16 cellular contexts compared by ENCODE assay signal in the genomic region with DNA sequence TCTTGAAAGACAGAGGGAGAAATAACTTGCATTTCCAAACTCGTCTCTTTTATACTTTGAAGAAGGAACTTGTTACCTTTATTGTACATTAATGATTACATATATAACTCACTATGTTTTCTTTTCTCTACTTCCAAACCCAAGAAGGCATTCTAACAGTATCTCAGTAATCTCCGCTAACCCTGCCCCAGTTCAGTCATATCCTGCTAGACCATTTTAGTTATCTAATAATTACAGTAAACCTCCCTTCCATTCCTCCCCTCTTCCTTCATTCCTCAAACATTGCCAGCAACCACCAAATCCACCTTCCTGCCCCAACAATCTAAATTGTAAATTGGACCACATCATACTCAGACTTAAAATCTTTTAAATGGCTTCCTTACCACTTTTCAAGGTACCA. TPM values are rescaled to one million over a fixed set of nuclear protein-coding genes. Genes with fewer than 3 reads are reported as not detected.
DNase-seq lines count a peak whose midpoint lies in the region; ATAC-seq and TF ChIP-seq lines count a peak whose summit lies in the region.
"Had no signal": no experiment of that assay in that cellular context is flagged by ENCODE, and none has a peak within 500 bp of the region (broad histone marks: within the 10 kb centered on the region; RNA-seq: fewer than 3 reads in every experiment).

No MANE protein-coding gene starts in this region.

- no peaks in the 10 kb centered on the region for H3F3A ChIP-seq in neural progenitor cell (ENCODE audit: low read depth)

- no peaks in the 10 kb centered on the region for H3K27me3 Mint-ChIP-seq in WTC11 (ENCODE audit: low read depth)
- H3K27me3 Mint-ChIP-seq in progenitor cell of endocrine pancreas: no peaks in the 10 kb centered on the region
- no peaks in the 10 kb centered on the region for H3K27me3 Mint-ChIP-seq in neural progenitor cell (ENCODE audit: insufficient read depth, low read depth)

- intact Hi-C loops in dorsolateral prefrontal cortex (cut with DNase I): no loop called here

- no peak overlapping the region for H3K4me3 Mint-ChIP-seq in WTC11
- H3K4me3 Mint-ChIP-seq in progenitor cell of endocrine pancreas (ENCODE audit: low read depth): peak overlapping the region; percentile 2
- no peak overlapping the region for H3K4me3 Mint-ChIP-seq in neural progenitor cell

- H3K79me2 ChIP-seq in neural progenitor cell (ENCODE audit: low read depth): peaks cover 79% of the 10 kb centered on the region

- POLR2A ChIA-PET in WTC11 (lab: Charles Lee): no interaction called here

- peaks cover 22% of the 10 kb centered on the region for H3K4me1 ChIP-seq in neural progenitor cell

- no peak overlapping the region for H2AFZ ChIP-seq in neural progenitor cell (replicated peaks)

- H3K9ac ChIP-seq in neural progenitor cell: no peak overlapping the region

- no peaks in the 10 kb centered on the region for H3K9me3 ChIP-seq in neural progenitor cell (ENCODE audit: low read depth)
- H3K9me3 ChIP-seq: Peyer's patch had no signal

- no peak for ATAC-seq in WTC11

- H3K27ac Mint-ChIP-seq in WTC11 (peak overlapping the region; percentile 66), progenitor cell of endocrine pancreas (peak overlapping the region; percentile 84), neural progenitor cell (no peak overlapping the region)

- peaks cover 3% of the 10 kb centered on the region; the same call in 1 of the 2 replicates for H3K36me3 Mint-ChIP-seq in WTC11
- H3K36me3 Mint-ChIP-seq in progenitor cell of endocrine pancreas (ENCODE audit: insufficient read depth): peaks cover 14% of the 10 kb centered on the region
- peaks cover 5% of the 10 kb centered on the region for H3K36me3 Mint-ChIP-seq in neural progenitor cell

- H3K4me1 Mint-ChIP-seq in WTC11 (peaks cover 76% of the 10 kb centered on the region), progenitor cell of endocrine pancreas (ENCODE audit: low read depth) (peaks cover 62% of the 10 kb centered on the region), neural progenitor cell (peaks cover 14% of the 10 kb centered on the region)

- H3K36me3 ChIP-seq in neural progenitor cell: no peaks in the 10 kb centered on the region
- H3K36me3 ChIP-seq: Peyer's patch had no signal

- H3K4me3 ChIP-seq in fibroblast of pulmonary artery (replicated peaks; ENCODE audit: low read depth, low read length): no peak overlapping the region
- no peak overlapping the region for H3K4me3 ChIP-seq in dorsolateral prefrontal cortex
- no peak overlapping the region for H3K4me3 ChIP-seq in neural progenitor cell
- H3K4me3 ChIP-seq: Peyer's patch had no signal

- DNase-seq in EH (ENCODE audit: low read depth) (peak; percentile 24), WTC11 (ENCODE audit: low spot score) (no peak), fibroblast of pulmonary artery (ENCODE audit: low read depth) (peak; percentile 33), progenitor cell of endocrine pancreas (ENCODE audit: low spot score, unreplicated experiment) (no peak), dorsolateral prefrontal cortex (no peak), NCI-H748 (lab: John Stamatoyannopoulos, UW; ENCODE audit: unreplicated experiment) (no peak), NCI-H446 (lab: John Stamatoyannopoulos, UW) (no peak), neural progenitor cell (ENCODE audit: low spot score) (no peak)
- DNase-seq: DMS53, KG1, NCI-H1092 treated with DMSO at 0.1 percent for 48 hours, NCI-H1694, NCI-H2107, NCI-H774, Peyer's patch, SHP77 had no signal

- H3K9me3 Mint-ChIP-seq in WTC11 (no peaks in the 10 kb centered on the region), progenitor cell of endocrine pancreas (ENCODE audit: low read depth) (no peaks in the 10 kb centered on the region), neural progenitor cell (peaks cover 4% of the 10 kb centered on the region)

- H4K20me1 ChIP-seq in neural progenitor cell (ENCODE audit: low read depth): peaks cover 8% of the 10 kb centered on the region

- H3K27me3 ChIP-seq in dorsolateral prefrontal cortex: no peaks in the 10 kb centered on the region
- H3K27me3 ChIP-seq in neural progenitor cell: no peaks in the 10 kb centered on the region
- H3K27me3 ChIP-seq: Peyer's patch had no signal

- H3K27ac ChIP-seq in dorsolateral prefrontal cortex (no peak overlapping the region), neural progenitor cell (no peak overlapping the region)
- H3K27ac ChIP-seq: Peyer's patch had no signal

- TF ChIP-seq CTCF in WTC11 (IDR thresholded peaks at IDR 0.05): no peak
- no peak for TF ChIP-seq CTCF in fibroblast of pulmonary artery (IDR thresholded peaks at IDR 0.05; ENCODE audit: low read length, missing control alignments)
- TF ChIP-seq CTCF in progenitor cell of endocrine pancreas (IDR thresholded peaks at IDR 0.05; ENCODE audit: unreplicated experiment): no peak
- no peak for TF ChIP-seq CTCF in dorsolateral prefrontal cortex (IDR thresholded peaks at IDR 0.05 in 54 of 56, conservative IDR thresholded peaks at IDR 0.05 in 2 of 56; ENCODE audit: low read depth in 1 of 56, partially characterized antibody in 56 of 56)
- no peak for TF ChIP-seq CTCF in neural progenitor cell (IDR thresholded peaks at IDR 0.05)

- H3K4me2 ChIP-seq in neural progenitor cell: no peak overlapping the region

- CTCF ChIA-PET in WTC11 (lab: Charles Lee): no interaction called here

TF ChIP-seq in WTC11, 78 proteins besides CTCF, POLR2A, EP300 and RAD21 (continues in another document):
- no peak for TF ChIP-seq ZNF425 (CRISPR knock-in tag; conservative IDR thresholded peaks at IDR 0.05)
- TF ChIP-seq RELA (CRISPR knock-in tag; IDR thresholded peaks at IDR 0.05; ENCODE audit: borderline replicate concordance): no peak
- no peak for TF ChIP-seq ZBTB21 (CRISPR knock-in tag; IDR thresholded peaks at IDR 0.05; ENCODE audit: borderline replicate concordance)
- no peak for TF ChIP-seq CREB1 (CRISPR knock-in tag; IDR thresholded peaks at IDR 0.05)
- TF ChIP-seq, protein P1, sequence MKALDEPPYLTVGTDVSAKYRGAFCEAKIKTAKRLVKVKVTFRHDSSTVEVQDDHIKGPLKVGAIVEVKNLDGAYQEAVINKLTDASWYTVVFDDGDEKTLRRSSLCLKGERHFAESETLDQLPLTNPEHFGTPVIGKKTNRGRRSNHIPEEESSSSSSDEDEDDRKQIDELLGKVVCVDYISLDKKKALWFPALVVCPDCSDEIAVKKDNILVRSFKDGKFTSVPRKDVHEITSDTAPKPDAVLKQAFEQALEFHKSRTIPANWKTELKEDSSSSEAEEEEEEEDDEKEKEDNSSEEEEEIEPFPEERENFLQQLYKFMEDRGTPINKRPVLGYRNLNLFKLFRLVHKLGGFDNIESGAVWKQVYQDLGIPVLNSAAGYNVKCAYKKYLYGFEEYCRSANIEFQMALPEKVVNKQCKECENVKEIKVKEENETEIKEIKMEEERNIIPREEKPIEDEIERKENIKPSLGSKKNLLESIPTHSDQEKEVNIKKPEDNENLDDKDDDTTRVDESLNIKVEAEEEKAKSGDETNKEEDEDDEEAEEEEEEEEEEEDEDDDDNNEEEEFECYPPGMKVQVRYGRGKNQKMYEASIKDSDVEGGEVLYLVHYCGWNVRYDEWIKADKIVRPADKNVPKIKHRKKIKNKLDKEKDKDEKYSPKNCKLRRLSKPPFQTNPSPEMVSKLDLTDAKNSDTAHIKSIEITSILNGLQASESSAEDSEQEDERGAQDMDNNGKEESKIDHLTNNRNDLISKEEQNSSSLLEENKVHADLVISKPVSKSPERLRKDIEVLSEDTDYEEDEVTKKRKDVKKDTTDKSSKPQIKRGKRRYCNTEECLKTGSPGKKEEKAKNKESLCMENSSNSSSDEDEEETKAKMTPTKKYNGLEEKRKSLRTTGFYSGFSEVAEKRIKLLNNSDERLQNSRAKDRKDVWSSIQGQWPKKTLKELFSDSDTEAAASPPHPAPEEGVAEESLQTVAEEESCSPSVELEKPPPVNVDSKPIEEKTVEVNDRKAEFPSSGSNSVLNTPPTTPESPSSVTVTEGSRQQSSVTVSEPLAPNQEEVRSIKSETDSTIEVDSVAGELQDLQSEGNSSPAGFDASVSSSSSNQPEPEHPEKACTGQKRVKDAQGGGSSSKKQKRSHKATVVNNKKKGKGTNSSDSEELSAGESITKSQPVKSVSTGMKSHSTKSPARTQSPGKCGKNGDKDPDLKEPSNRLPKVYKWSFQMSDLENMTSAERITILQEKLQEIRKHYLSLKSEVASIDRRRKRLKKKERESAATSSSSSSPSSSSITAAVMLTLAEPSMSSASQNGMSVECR (CRISPR knock-in tag; IDR thresholded peaks at IDR 0.05; ENCODE audit: borderline replicate concordance): no peak

RNA-seq across cellular contexts. Expression of gene STK38L, which starts 30.6 kb away (rescaled TPM):
- total RNA-seq in WTC11 (2021) (37.6 to 47.2 TPM (median 41.7 TPM) in 3 replicates), progenitor cell of endocrine pancreas (145 and 149 TPM in 2 replicates), dorsolateral prefrontal cortex (10 to 100 TPM; 22.2 to 68.1 (median 43.4) TPM), neural progenitor cell (ENCODE audit: low replicate concordance) (40.4 and 62.6 TPM in 2 replicates)

RNA-seq across cellular contexts. Expression of gene BMAL2, which starts 57.9 kb away (rescaled TPM):
- total RNA-seq in WTC11 (2021): 11.1 to 16.2 TPM (median 13.6 TPM) in 3 replicates
- total RNA-seq in progenitor cell of endocrine pancreas: 26.0 and 28.8 TPM in 2 replicates
- 10 to 100 TPM in 119 of 120 experiments, 1 to 10 TPM in 1; 9.8 to 39.9 (median 25.3) TPM for total RNA-seq in dorsolateral prefrontal cortex
- 8.6 and 12.9 TPM in 2 replicates for total RNA-seq in neural progenitor cell (ENCODE audit: low replicate concordance)

Comparison
In these comparisons a context has a peak if more than half of its experiments do, and no peak if none do; other contexts are left out.
1. DNase-seq: peak in EH (single experiment) and fibroblast of pulmonary artery (single experiment); none in WTC11 (single experiment), progenitor cell of endocrine pancreas (single experiment), dorsolateral prefrontal cortex (0 of 10), NCI-H748 (single experiment), NCI-H446 (0 of 2) and neural progenitor cell (single experiment).